In the genomic region with DNA sequence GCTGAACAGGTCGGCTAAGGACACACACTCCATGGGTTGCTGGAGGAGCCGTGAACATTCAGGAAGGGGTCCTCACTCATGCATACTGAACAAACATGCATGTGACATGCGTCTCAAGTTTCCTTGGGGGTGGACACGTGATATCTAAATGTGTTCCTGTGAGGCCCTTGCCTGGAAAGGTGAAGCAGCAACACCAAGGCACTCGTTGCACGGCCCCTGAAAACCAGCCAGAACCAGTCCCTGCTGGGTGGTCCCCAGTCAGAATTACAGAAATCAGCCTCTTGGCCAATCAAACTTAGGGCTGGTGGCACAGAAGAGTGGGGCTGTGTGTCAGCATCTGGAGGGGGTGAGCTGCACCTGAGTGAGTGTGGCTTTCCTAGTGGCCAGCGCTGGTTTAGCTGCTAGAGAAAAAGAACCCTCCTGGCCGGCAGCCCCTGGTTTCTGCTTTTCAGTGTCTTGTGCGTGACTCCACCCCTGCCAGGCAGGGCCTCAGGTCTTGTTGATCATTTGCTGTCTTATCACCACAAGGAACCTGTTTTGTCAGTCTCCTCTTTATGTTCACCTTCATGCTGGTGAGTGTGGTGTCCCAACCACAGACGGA, we compare ENCODE assay signal across 16 cellular contexts. TPM values are rescaled to one million over a fixed set of nuclear protein-coding genes. Genes with fewer than 3 reads are reported as not detected.
DNase-seq lines count a peak whose midpoint lies in the region; ATAC-seq, FAIRE-seq and TF ChIP-seq lines count a peak whose summit lies in the region.
"Had no signal": no experiment of that assay in that cellular context is flagged by ENCODE, and none has a peak within 500 bp of the region (broad histone marks: within the 10 kb centered on the region; RNA-seq: fewer than 3 reads in every experiment).

No MANE protein-coding gene starts in this region.

- no peaks in the 10 kb centered on the region for H3K9me1 ChIP-seq in IMR-90 (ENCODE audit: insufficient read depth, low read length)
- no peaks in the 10 kb centered on the region for H3K9me1 ChIP-seq in K562 (ENCODE audit: control insufficient read depth, insufficient read depth, low read length)

- H3K27me3 ChIP-seq in IMR-90 (ENCODE audit: control insufficient read depth, insufficient read depth, low read length) (peaks cover 33% of the 10 kb centered on the region), K562 (ENCODE audit: control insufficient read depth in 2 of 2, insufficient read depth in 2 of 2, low read length in 2 of 2) (peaks cover 0 to 33% of the 10 kb centered on the region in 2 experiments; a peak in 3 of 5 replicates), pancreas (no peaks in the 10 kb centered on the region)
- H3K27me3 ChIP-seq: dorsolateral prefrontal cortex had no signal

- DNase-seq in NCI-H1436 (lab: John Stamatoyannopoulos, UW) = peak; percentile 9
- DNase-seq in NCI-H1436 treated with DMSO at 0.1 percent for 48 hours (lab: John Stamatoyannopoulos, UW) = no peak
- no peak for DNase-seq in IMR-90
- peak; percentile 7 to 31 (median 24) for DNase-seq in K562 (ENCODE audit: extremely low read depth in 1 of 4, low spot score in 3 of 4)
- DNase-seq in pancreas = peak; percentile 65 to 87 (median 78)
- no peak for DNase-seq in T-helper 1 cell
- no peak for DNase-seq in GDM1 (lab: John Stamatoyannopoulos, UW)
- DNase-seq: ACHN, dorsolateral prefrontal cortex, lower lobe of right lung, NCI-H524 had no signal

- BruUV-seq in IMR-90 (replicated peaks; lab: Mats Ljungman, UMichigan) (no TSS peak), K562 (replicated peaks; lab: Mats Ljungman, UMichigan) (no TSS peak)

- FAIRE-seq in K562 (lab: Jason Lieb, UNC) (no peak), pancreas (lab: Jason Lieb, UNC) (no peak)

- H3K27ac ChIP-seq in IMR-90 (ENCODE audit: insufficient read depth, low read length) (no peak overlapping the region), K562 (ENCODE audit: extremely low read depth, low read depth, low read length) (no peak overlapping the region), pancreas (peak overlapping the region; percentile 38 to 89 (median 64))
- H3K27ac ChIP-seq: dorsolateral prefrontal cortex, lower lobe of right lung, suprapubic skin had no signal

- TF ChIP-seq RAD21 in IMR-90 (IDR thresholded peaks at IDR 0.05; ENCODE audit: low read length) (no peak), K562 (CRISPR knock-in tag; conservative IDR thresholded peaks at IDR 0.05 in 1 of 2, IDR thresholded peaks at IDR 0.05 in 1 of 2) (no peak)

- no peak overlapping the region for H3K23ac ChIP-seq in IMR-90 (ENCODE audit: low read depth, low read length)

- TF ChIP-seq POLR2A in IMR-90 (IDR thresholded peaks at IDR 0.05; ENCODE audit: low read depth, low read length) (no peak), K562 (conservative IDR thresholded peaks at IDR 0.05) (no peak)

- H4K5ac ChIP-seq in IMR-90 (ENCODE audit: low read depth, low read length) = no peak overlapping the region

- H3K4ac ChIP-seq in IMR-90 (ENCODE audit: low read depth, low read length) = no peak overlapping the region

- peak overlapping the region; percentile 32 for H2AFZ ChIP-seq in IMR-90 (replicated peaks; ENCODE audit: low read length, poor library complexity)
- no peak overlapping the region for H2AFZ ChIP-seq in K562 (ENCODE audit: low read depth, low read length)

- no peak overlapping the region for H2BK120ac ChIP-seq in IMR-90 (ENCODE audit: low read depth, low read length)

- intact Hi-C loops in IMR-90 (cut with micrococcal nuclease) = no loop called here
- intact Hi-C loops in K562 (cut with micrococcal nuclease) = no loop called here
- intact Hi-C loops in pancreas (cut with DNase I) = no loop called here

- no peaks in the 10 kb centered on the region for H3K79me2 ChIP-seq in K562 (ENCODE audit: control insufficient read depth, insufficient read depth, low read length)

- H3K9ac ChIP-seq in IMR-90 (ENCODE audit: low read depth, low read length) = no peak overlapping the region
- no peak overlapping the region for H3K9ac ChIP-seq in K562 (ENCODE audit: insufficient read depth in 1 of 2, low read depth in 2 of 2, low read length in 2 of 2)

- no peaks in the 10 kb centered on the region for H3K9me3 ChIP-seq in IMR-90 (ENCODE audit: control insufficient read depth, insufficient read depth, low read length)
- no peaks in the 10 kb centered on the region for H3K9me3 ChIP-seq in K562 (replicated peaks; ENCODE audit: control insufficient read depth, insufficient read depth, low read depth, low read length)
- no peaks in the 10 kb centered on the region for H3K9me3 ChIP-seq in pancreas
- H3K9me3 ChIP-seq: lower lobe of right lung, suprapubic skin had no signal

- no peak overlapping the region for H3K4me2 ChIP-seq in IMR-90 (ENCODE audit: low read depth, low read length)
- no peak overlapping the region for H3K4me2 ChIP-seq in K562 (ENCODE audit: insufficient read depth, low read length)

- H3K14ac ChIP-seq in IMR-90 (replicated peaks; ENCODE audit: low read depth, low read length) = no peak overlapping the region

- TF ChIP-seq CTCF in IMR-90 (conservative IDR thresholded peaks at IDR 0.05; ENCODE audit: low read depth, low read length) = no peak
- TF ChIP-seq CTCF in K562 (IDR thresholded peaks at IDR 0.05 in 2 of 3, conservative IDR thresholded peaks at IDR 0.05 in 1 of 3; ENCODE audit: insufficient read depth in 2 of 3, low read depth in 1 of 3, low read length in 3 of 3) = no peak
- peak in 1 of 4 donors; percentile 7 for TF ChIP-seq CTCF in pancreas (IDR thresholded peaks at IDR 0.05)

- no peak overlapping the region for H3K4me3 ChIP-seq in IMR-90 (ENCODE audit: insufficient read depth, low read depth, low read length)
- no peak overlapping the region for H3K4me3 ChIP-seq in K562
- peak overlapping the region; percentile 16 to 45 (median 32) for H3K4me3 ChIP-seq in pancreas
- H3K4me3 ChIP-seq: dorsolateral prefrontal cortex, lower lobe of right lung, suprapubic skin had no signal

- no peak overlapping the region for H4K91ac ChIP-seq in IMR-90 (ENCODE audit: insufficient read depth, low read depth, low read length)

- no peak overlapping the region for H2AK5ac ChIP-seq in IMR-90 (ENCODE audit: low read depth, low read length)

- H4K8ac ChIP-seq in IMR-90 (ENCODE audit: low read depth in 2 of 2, low read length in 2 of 2) = no peak overlapping the region

- no peak for TF ChIP-seq EP300 in K562 (IDR thresholded peaks at IDR 0.05; ENCODE audit: low read length)

- H3K36me3 ChIP-seq in IMR-90 (ENCODE audit: control insufficient read depth, insufficient read depth, low read length) (no peaks in the 10 kb centered on the region), K562 (ENCODE audit: control insufficient read depth, insufficient read depth, low read length) (no peaks in the 10 kb centered on the region), pancreas (no peaks in the 10 kb centered on the region)
- H3K36me3 ChIP-seq: lower lobe of right lung, suprapubic skin had no signal

- dilution Hi-C loops in IMR-90 (cut with HindIII; ENCODE audit: low sequenced_read_pairs, unreplicated experiment) = no loop called here

- no peak overlapping the region for H2BK15ac ChIP-seq in IMR-90 (ENCODE audit: low read depth, low read length)

- in situ Hi-C loops in IMR-90 (cut with MboI; ENCODE audit: low sequenced_read_pairs) = no loop called here
- in situ Hi-C loops in K562 (cut with MboI) = no loop called here

- no peak for ATAC-seq in IMR-90 (ENCODE audit: low read depth)
- peak; percentile 62 for ATAC-seq in K562
- peak; percentile 3 to 34 (median 28) for ATAC-seq in pancreas
- no peak for ATAC-seq in HG03139 (IDR thresholded peaks at IDR 0.05; ENCODE audit: unreplicated experiment)
- ATAC-seq: lower lobe of right lung had no signal

- H2AK9ac ChIP-seq in IMR-90 (replicated peaks; ENCODE audit: low read depth, low read length, poor library complexity) = no peak overlapping the region

- H3K79me1 ChIP-seq in IMR-90 (ENCODE audit: low read depth in 1 of 2, low read length in 2 of 2) = no peaks in the 10 kb centered on the region

- CTCF ChIA-PET in IMR-90 (lab: Yijun Ruan, JAX) (interaction anchor here (0.6 kb wide), 1 partner anchor 532 kb away, joined by 3 read pairs; no protein-coding TSS in a partner anchor), K562 (lab: Yijun Ruan, JAX; ENCODE audit: low intra/inter-chr PET ratio) (no interaction called here)

- 45% methylated on average over 4 of the region's 10 CpGs; no CpG with 5 or more reads in 1 of the 2 experiments for WGBS in IMR-90 (ENCODE audit: extremely low coverage in 2 of 2, insufficient read length in 1 of 2), 2 experiments
- WGBS in K562 (ENCODE audit: insufficient coverage, low coverage, missing lambda C conversion rate) = 0% methylated on average over 8 of the region's 10 CpGs
- WGBS in pancreas, 2 donors = 22 to 23% methylated on average over 10 of the region's 10 CpGs

- POLR2A ChIA-PET in IMR-90 (lab: Charles Lee; ENCODE audit: unreplicated experiment) = no interaction called here
- POLR2A ChIA-PET in K562 (lab: Yijun Ruan, JAX) = no interaction called here

- no peak overlapping the region for H2BK5ac ChIP-seq in IMR-90 (ENCODE audit: low read depth, low read length, poor library complexity, severe bottlenecking)

- no peaks in the 10 kb centered on the region for H4K20me1 ChIP-seq in IMR-90 (ENCODE audit: insufficient read depth, low read length)
- H4K20me1 ChIP-seq in K562 (replicated peaks; ENCODE audit: control insufficient read depth, insufficient read depth, low read length) = no peaks in the 10 kb centered on the region; the same call in 1 of the 2 replicates

- H2BK20ac ChIP-seq in IMR-90 (ENCODE audit: low read depth, low read length) = no peak overlapping the region

- no peak overlapping the region for H3K56ac ChIP-seq in IMR-90 (ENCODE audit: extremely low read depth, insufficient read depth, low read length)

- H3K18ac ChIP-seq in IMR-90 (ENCODE audit: low read depth, low read length) = no peak overlapping the region

- no peaks in the 10 kb centered on the region for H3K4me1 ChIP-seq in IMR-90 (ENCODE audit: control insufficient read depth, insufficient read depth, low read length)
- H3K4me1 ChIP-seq in K562 (replicated peaks in 1 of 2; ENCODE audit: control insufficient read depth in 2 of 2, insufficient read depth in 2 of 2, low read length in 2 of 2) = no peaks in the 10 kb centered on the region
- H3K4me1 ChIP-seq in pancreas = peaks cover 0 to 2% (median 0%) of the 10 kb centered on the region in 3 donors
- H3K4me1 ChIP-seq: lower lobe of right lung, suprapubic skin had no signal

RNA-seq across cellular contexts. Expression of a gene that starts 3.2 kb away (rescaled TPM):
- not detected in 2 replicates for total RNA-seq in IMR-90 (2012; rRNA removed)
- polyA plus RNA-seq in IMR-90 (2012; rRNA removed) = not detected in 2 replicates
- polyA plus RNA-seq in IMR-90 (2012; cell fraction: cytosol; rRNA removed) = not detected in 2 replicates
- not detected in 2 replicates for polyA plus RNA-seq in IMR-90 (2012; cell fraction: nucleus; rRNA removed; ENCODE audit: low replicate concordance)
- total RNA-seq in K562 (2011; cell fraction: chromatin; rRNA removed; ENCODE audit: low replicate concordance) = not detected in 2 replicates
- not detected in 2 replicates for total RNA-seq in K562 (2011; cell fraction: nucleolus; rRNA removed)
- not detected in 2 replicates for total RNA-seq in K562 (2011; cell fraction: nucleoplasm; rRNA removed)
- not detected in 2 replicates for total RNA-seq in K562 (2014; rRNA removed)
- not detected in 2 replicates for total RNA-seq in K562 (2014; rRNA removed; fragmentation: Illumina TruSeq; extraction: Trizol)
- total RNA-seq in K562 (2015; rRNA removed; fragmentation: Illumina TruSeq; extraction: Trizol) = not detected in 2 replicates
- not detected in 2 replicates for total RNA-seq in K562 (2021)
- not detected in 2 replicates for polyA plus RNA-seq in K562 (2011; rRNA removed)
- polyA plus RNA-seq in K562 (2011; cell fraction: cytosol; rRNA removed) = not detected in 2 replicates
- not detected in 2 replicates for polyA plus RNA-seq in K562 (2011; cell fraction: nucleus; rRNA removed)
- not detected in 2 replicates for polyA plus RNA-seq in K562 (2012)
- polyA plus RNA-seq in K562 (2014; fragmentation: Illumina TruSeq; extraction: Trizol) = not detected in 2 replicates
- polyA plus RNA-seq in K562 (2014; fragmentation: Nextera tagmentation; extraction: Ambion mirVana) = not detected
- polyA plus RNA-seq in K562 (2014; rRNA removed) = not detected in 2 replicates
- polyA minus RNA-seq in K562 (2011; rRNA and poly(A)+ RNA removed) = not detected in 2 replicates
- not detected in 2 replicates for polyA minus RNA-seq in K562 (2011; cell fraction: cytosol; rRNA and poly(A)+ RNA removed)
- not detected in 2 replicates for polyA minus RNA-seq in K562 (2011; cell fraction: nucleus; rRNA and poly(A)+ RNA removed)
- total RNA-seq in pancreas = 100 to 1,000 TPM in 4 of 6 donors, 10 to 100 TPM in 2; 54.2 to 240 (median 132) TPM
- 100 to 1,000 TPM; 158 to 217 TPM for polyA plus RNA-seq in pancreas
- total RNA-seq: Daoy, dorsolateral prefrontal cortex, glomerular endothelial cell, lower lobe of right lung, pulmonary artery endothelial cell, suprapubic skin had no signal

RNA-seq across cellular contexts. Expression of a gene that starts 5.8 kb away (rescaled TPM):
- total RNA-seq in IMR-90 (2012; rRNA removed) (not detected in 2 replicates), K562 (2014; rRNA removed) (not detected in 2 replicates), K562 (2014; rRNA removed; fragmentation: Illumina TruSeq; extraction: Trizol) (not detected in 2 replicates), K562 (2015; rRNA removed; fragmentation: Illumina TruSeq; extraction: Trizol) (not detected in 2 replicates), K562 (2021) (not detected in 2 replicates), pancreas (100 to 1,000 TPM in 4 of 6 donors, 10 to 100 TPM in 2; 46.6 to 163 (median 104) TPM)
- polyA plus RNA-seq in IMR-90 (2012; rRNA removed) (not detected in 2 replicates), K562 (2011; rRNA removed) (not detected in 2 replicates), K562 (2014; fragmentation: Illumina TruSeq; extraction: Trizol) (not detected in 2 replicates), K562 (2014; fragmentation: Nextera tagmentation; extraction: Ambion mirVana) (not detected), K562 (2014; rRNA removed) (not detected in 2 replicates), pancreas (100 to 1,000 TPM; 284 to 744 TPM)
- not detected in 2 replicates for polyA plus RNA-seq in IMR-90 (2012; cell fraction: cytosol; rRNA removed)
- not detected in 2 replicates for polyA plus RNA-seq in IMR-90 (2012; cell fraction: nucleus; rRNA removed; ENCODE audit: low replicate concordance)
- total RNA-seq in K562 (2011; cell fraction: chromatin; rRNA removed; ENCODE audit: low replicate concordance) = not detected in 2 replicates
- not detected in 2 replicates for total RNA-seq in K562 (2011; cell fraction: nucleolus; rRNA removed)
- not detected in 2 replicates for total RNA-seq in K562 (2011; cell fraction: nucleoplasm; rRNA removed)
- polyA plus RNA-seq in K562 (2011; cell fraction: cytosol; rRNA removed) = not detected in 2 replicates
- polyA plus RNA-seq in K562 (2011; cell fraction: nucleus; rRNA removed) = not detected in 2 replicates
- not detected in 2 replicates for polyA plus RNA-seq in K562 (2012)
- not detected in 2 replicates for polyA minus RNA-seq in K562 (2011; rRNA and poly(A)+ RNA removed)
- polyA minus RNA-seq in K562 (2011; cell fraction: cytosol; rRNA and poly(A)+ RNA removed) = not detected in 2 replicates
- not detected in 2 replicates for polyA minus RNA-seq in K562 (2011; cell fraction: nucleus; rRNA and poly(A)+ RNA removed)
- total RNA-seq: Daoy, dorsolateral prefrontal cortex, glomerular endothelial cell, lower lobe of right lung, pulmonary artery endothelial cell, suprapubic skin had no signal

Comparison
In these comparisons a context has a peak if more than half of its experiments do, and no peak if none do; other contexts are left out.
1. DNase-seq: peak in NCI-H1436 (single experiment), K562 (4 of 4) and pancreas (6 of 6); none in NCI-H1436 treated with DMSO at 0.1 percent for 48 hours (single experiment), IMR-90 (single experiment), T-helper 1 cell (0 of 5) and GDM1 (single experiment).
2. ATAC-seq: peak in K562 (single experiment) and pancreas (4 of 4); none in IMR-90 (single experiment) and HG03139 (single experiment).
3. H3K27ac ChIP-seq: peak in pancreas (4 of 4); none in IMR-90 (single experiment) and K562 (single experiment).
4. H3K4me3 ChIP-seq: peak in pancreas (4 of 4); none in IMR-90 (single experiment) and K562 (single experiment).
5. RNA of a gene that starts 3.2 kb away (total RNA-seq): 54.2 to 240 TPM in pancreas; not detected in IMR-90 and not detected in K562; every median in the first group is over 10 times any median in the second.
6. RNA of a gene that starts 5.8 kb away (total RNA-seq): 46.6 to 163 TPM in pancreas; not detected in IMR-90 and not detected in K562; every median in the first group is over 10 times any median in the second.